In the genomic region with DNA sequence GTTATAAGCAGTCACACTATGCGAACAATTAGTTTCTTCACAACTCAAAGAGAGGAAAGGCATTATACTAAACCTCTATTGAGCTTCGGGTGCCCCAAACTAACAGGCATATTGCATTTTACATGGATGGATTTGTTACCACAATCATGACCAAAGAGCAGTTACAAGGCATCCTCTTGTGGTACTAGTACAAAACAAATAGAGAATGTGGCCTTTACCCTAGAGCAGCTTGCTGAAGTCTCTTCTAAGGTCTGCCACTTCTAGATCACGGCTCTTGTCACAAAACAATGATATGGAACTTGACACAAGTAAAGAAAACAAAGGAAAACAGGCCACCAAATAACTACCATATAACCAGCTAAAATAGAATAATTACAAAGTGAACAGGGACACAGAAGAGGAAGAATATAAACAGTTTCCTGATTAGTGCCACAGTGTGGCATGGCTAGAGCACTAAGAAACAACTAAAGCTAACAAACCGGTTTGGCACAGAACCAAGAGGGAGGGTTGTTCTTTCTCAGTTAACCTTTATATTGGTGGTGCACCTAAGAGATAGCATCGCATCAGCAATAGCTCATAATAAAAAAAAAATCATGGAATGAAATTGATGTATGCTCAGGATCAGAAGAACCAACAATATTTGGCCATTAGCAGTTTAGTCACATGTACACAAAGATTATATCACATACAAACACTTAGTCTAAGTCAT, we compare ENCODE assay signal across 14 cellular contexts.
DNase-seq lines count a peak whose midpoint lies in the region; ATAC-seq, FAIRE-seq and TF ChIP-seq lines count a peak whose summit lies in the region.
"Had no signal": no experiment of that assay in that cellular context is flagged by ENCODE, and none has a peak within 500 bp of the region (broad histone marks: within the 10 kb centered on the region; RNA-seq: fewer than 3 reads in every experiment).

No MANE protein-coding gene starts in this region.

- no peaks in the 10 kb centered on the region for H3K79me2 ChIP-seq in keratinocyte (ENCODE audit: control insufficient read depth, insufficient read depth, low read length)

- no peak overlapping the region for H3K4me3 ChIP-seq in keratinocyte (ENCODE audit: control insufficient read depth in 2 of 3, extremely low read depth in 1 of 3, insufficient read depth in 2 of 3, low read depth in 1 of 3, low read length in 3 of 3)

- no peaks in the 10 kb centered on the region for H3K27me3 ChIP-seq in keratinocyte (ENCODE audit: control insufficient read depth, extremely low read depth, insufficient read depth, low read length)

- dilution Hi-C loops in keratinocyte (cut with MboI; ENCODE audit: extremely low pct_ligation_motif_present, low sequenced_read_pairs), result no loop called here

- no peak overlapping the region for H2AFZ ChIP-seq in keratinocyte (ENCODE audit: control insufficient read depth, low read length)

- peak overlapping the region; percentile 67 for H3K27ac ChIP-seq in 22Rv1
- H3K27ac ChIP-seq in keratinocyte (ENCODE audit: control insufficient read depth, insufficient read depth, low read length), result no peak overlapping the region

- no peaks in the 10 kb centered on the region for H3K4me1 ChIP-seq in keratinocyte (ENCODE audit: control insufficient read depth, extremely low read depth, insufficient read depth, low read length)

- no peaks in the 10 kb centered on the region for H3K9me3 ChIP-seq in keratinocyte (ENCODE audit: control insufficient read depth, low read depth, low read length)

- no peaks in the 10 kb centered on the region for H3K9me1 ChIP-seq in keratinocyte (ENCODE audit: control insufficient read depth, extremely low read depth, insufficient read depth, low read length)

- no peaks in the 10 kb centered on the region for H4K20me1 ChIP-seq in keratinocyte (ENCODE audit: control insufficient read depth, extremely low read depth, insufficient read depth, low read length)

- DNase-seq in DMS53 (lab: John Stamatoyannopoulos, UW), result peak; percentile 94
- peak; percentile 40 for DNase-seq in NCI-H774 (lab: John Stamatoyannopoulos, UW)
- DNase-seq in keratinocyte (ENCODE audit: low read depth, low spot score), result no peak
- DNase-seq in GDM1 (lab: John Stamatoyannopoulos, UW), result no peak
- no peak for DNase-seq in mesenteric fat pad (ENCODE audit: low spot score)
- no peak for DNase-seq in effector CD8-positive, alpha-beta T cell (lab: John Stamatoyannopoulos, UW)
- DNase-seq: activated CD4-positive, alpha-beta T cell treated with anti-CD3 and anti-CD28 coated beads, Interleukin-2, amount 50 U/mL, for 1 hour; activated T-cell treated with anti-CD3 and anti-CD28 coated beads, Interleukin-2, amount 50 U/mL, for 4 hours; central memory CD4-positive, alpha-beta T cell; glutamatergic neuron; islet precursor cell; NCI-H1048 had no signal

- no peak overlapping the region for H3K9ac ChIP-seq in keratinocyte (ENCODE audit: control insufficient read depth, extremely low read depth, insufficient read depth, low read length)

- H3K36me3 ChIP-seq in keratinocyte (ENCODE audit: control insufficient read depth in 2 of 2, extremely low read depth in 1 of 2, insufficient read depth in 2 of 2, low read length in 2 of 2), result no peaks in the 10 kb centered on the region

- peak; percentile 32; the same call in 1 of the 2 replicates for TF ChIP-seq CTCF in 22Rv1 (IDR thresholded peaks at IDR 0.05)
- TF ChIP-seq CTCF in keratinocyte (optimal IDR thresholded peaks at IDR 0.05 in 1 of 3, IDR thresholded peaks at IDR 0.05 in 1 of 3, conservative IDR thresholded peaks at IDR 0.05 in 1 of 3; ENCODE audit: extremely low read depth in 1 of 3, insufficient read depth in 2 of 3, low read length in 3 of 3), result no peak

- ATAC-seq in HG03025 (IDR thresholded peaks at IDR 0.05; ENCODE audit: low FRiP score, unreplicated experiment), result no peak
- ATAC-seq: activated T-cell treated with anti-CD3 and anti-CD28 coated beads, Interleukin-2, amount 50 U/mL, for 4 hours had no signal

- no peak overlapping the region for H3K4me2 ChIP-seq in keratinocyte (ENCODE audit: control insufficient read depth, extremely low read depth, insufficient read depth, low read depth, low read length)

- FAIRE-seq in keratinocyte (lab: Jason Lieb, UNC), result peak; percentile 13

Comparison
In these comparisons a context has a peak if more than half of its experiments do, and no peak if none do; other contexts are left out.
1. DNase-seq: peak in DMS53 (single experiment) and NCI-H774 (single experiment); none in keratinocyte (single experiment), GDM1 (single experiment), mesenteric fat pad (single experiment) and effector CD8-positive, alpha-beta T cell (single experiment).